ENCODE assay signal across 8 cellular contexts in genomic region chr16:527015-527903, GRCh38. TPM values are rescaled to one million over a fixed set of nuclear protein-coding genes. Genes with fewer than 3 reads are reported as not detected.
DNase-seq lines count a peak whose midpoint lies in the region; ATAC-seq and TF ChIP-seq lines count a peak whose summit lies in the region.

CAPN15 (plus strand) TSS chr16:527712; CDS start chr16:546839, 19,127 bp downstream.

- peak; percentile 71 for DNase-seq in A172 (ENCODE audit: low spot score)
- peak; percentile 90 for DNase-seq in NCI-H2171 treated with DMSO at 0.1 percent for 48 hours (lab: John Stamatoyannopoulos, UW)
- peak; percentile 93 for DNase-seq in WERI-Rb-1
- peak; percentile 82 to 87 for DNase-seq in breast epithelium (ENCODE audit: low spot score in 2 of 2)
- DNase-seq in iPS-NIHi7 (ENCODE audit: extremely low spot score): peak; percentile 90
- peak; percentile 59 for DNase-seq in smooth muscle cell of the brain vasculature (ENCODE audit: low read depth, low spot score)

- H3K27ac ChIP-seq in WERI-Rb-1 (peak within 1 kb of the TSS; percentile 90), breast epithelium (peak within 1 kb of the TSS; percentile 97)

- TF ChIP-seq CTCF in WERI-Rb-1 (IDR thresholded peaks at IDR 0.05; ENCODE audit: low read depth, low read length): no peak
- TF ChIP-seq CTCF in breast epithelium (IDR thresholded peaks at IDR 0.05): peak; percentile 31 to 62 (median 60)

- no peaks in the 10 kb centered on the region for H3K9me3 ChIP-seq in WERI-Rb-1 (ENCODE audit: severe bottlenecking)
- H3K9me3 ChIP-seq in breast epithelium: no peaks in the 10 kb centered on the region

- intact Hi-C loops in breast epithelium (cut with DNase I; ENCODE audit: low total_unique reads): no loop called here

- peaks cover 0 to 29% of the 10 kb centered on the region in 2 donors for H3K4me1 ChIP-seq in breast epithelium

- peak within 1 kb of the TSS; percentile 86 for H3K4me3 ChIP-seq in WERI-Rb-1 (ENCODE audit: low read depth, low read length)
- peak within 1 kb of the TSS; percentile 76 to 84 (median 81) for H3K4me3 ChIP-seq in breast epithelium

- H3K27me3 ChIP-seq in WERI-Rb-1 (ENCODE audit: insufficient read depth, low read depth, severe bottlenecking): no peaks in the 10 kb centered on the region
- no peaks in the 10 kb centered on the region for H3K27me3 ChIP-seq in breast epithelium

- peak; percentile 64 for TF ChIP-seq POLR2A in breast epithelium (IDR thresholded peaks at IDR 0.05)

- H3K36me3 ChIP-seq in WERI-Rb-1 (peaks cover 21% of the 10 kb centered on the region), breast epithelium (no peaks in the 10 kb centered on the region)

- ATAC-seq in GM18867 (IDR thresholded peaks at IDR 0.05; ENCODE audit: unreplicated experiment) (peak; percentile 63), HG03097 (IDR thresholded peaks at IDR 0.05; ENCODE audit: low FRiP score, unreplicated experiment) (peak; percentile 63)

RNA-seq across cellular contexts. Expression of gene CAPN15, which starts in this region (rescaled TPM):
- total RNA-seq in A172 (2014; rRNA removed; shearing (Covaris generic)): 53.5 and 60.0 TPM in 2 replicates
- total RNA-seq in breast epithelium: 10 to 100 TPM; 15.4 to 27.2 (median 15.5) TPM

Comparison
In these comparisons a context has a peak if more than half of its experiments do, and no peak if none do; other contexts are left out.
1. Peak in every context shown above with its lines: DNase-seq, ATAC-seq, H3K4me3 ChIP-seq and H3K27ac ChIP-seq.